In the genomic region with DNA sequence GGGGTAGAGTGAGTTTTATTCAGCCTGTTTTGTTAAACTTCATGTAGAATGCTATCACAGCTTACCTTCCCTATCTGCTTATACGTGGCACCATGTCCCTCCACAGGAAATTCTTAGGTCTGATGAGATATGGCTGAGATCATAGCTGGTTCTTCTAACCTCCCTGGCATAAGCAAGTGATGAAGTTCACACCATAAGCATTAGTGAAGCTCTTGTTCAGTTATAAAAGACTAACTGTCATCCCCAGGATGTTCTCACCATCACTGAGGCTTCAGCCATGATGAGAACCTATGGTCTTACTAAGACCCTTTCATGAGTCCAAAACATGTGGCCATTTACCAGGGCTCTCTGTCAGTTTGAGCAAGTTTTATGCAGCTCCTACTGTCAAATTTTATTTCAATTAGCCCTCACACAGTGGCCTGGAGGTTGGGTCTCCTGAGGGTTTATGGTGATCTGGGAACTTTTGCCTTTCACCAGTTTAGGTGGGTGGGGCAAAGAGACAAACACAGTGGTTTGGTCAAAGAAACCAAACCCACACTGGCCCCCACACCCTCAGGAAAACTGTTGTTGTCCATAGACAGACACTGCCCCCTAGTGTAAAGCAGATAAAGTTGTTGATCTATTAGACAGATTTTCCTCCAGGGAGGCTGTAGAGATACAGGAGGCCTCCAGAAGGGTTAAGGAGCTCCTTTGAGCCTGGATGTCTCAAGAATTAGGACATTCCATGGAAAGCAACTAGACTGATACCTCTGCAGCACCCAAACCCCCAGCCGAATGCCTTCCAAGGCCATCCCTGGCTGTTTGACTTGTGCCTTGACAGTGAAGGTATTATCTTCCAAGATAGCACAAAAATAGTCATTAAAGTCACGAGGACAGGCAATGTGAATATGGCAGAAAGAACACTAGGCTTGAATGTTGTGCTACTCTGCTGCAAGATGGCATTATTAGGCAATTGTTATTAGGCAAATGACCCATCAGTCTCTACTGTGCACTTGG, we compare ENCODE assay signal across 8 cellular contexts. TPM values are rescaled to one million over a fixed set of nuclear protein-coding genes. Genes with fewer than 3 reads are reported as not detected.
DNase-seq lines count a peak whose midpoint lies in the region; ATAC-seq and TF ChIP-seq lines count a peak whose summit lies in the region.

No MANE protein-coding gene starts in this region.

- peaks cover 48% of the 10 kb centered on the region for H3K27me3 Mint-ChIP-seq in activated CD4-positive, alpha-beta T cell treated with anti-CD3 and anti-CD28 coated beads, Interleukin-2, amount 10 ng/mL, durations not matched to agents 24 days and 14 days

- H3K4me1 Mint-ChIP-seq in activated CD4-positive, alpha-beta T cell treated with anti-CD3 and anti-CD28 coated beads, Interleukin-2, amount 10 ng/mL, durations not matched to agents 24 days and 14 days = peaks cover 3% of the 10 kb centered on the region

- peak; percentile 37 for ATAC-seq in HG03442 (IDR thresholded peaks at IDR 0.05; ENCODE audit: unreplicated experiment)
- peak; percentile 64 to 66 for ATAC-seq in lower lobe of right lung
- no peak for ATAC-seq in HG03039 (IDR thresholded peaks at IDR 0.05; ENCODE audit: unreplicated experiment)
- ATAC-seq in GM21528 (IDR thresholded peaks at IDR 0.05; ENCODE audit: low FRiP score, unreplicated experiment) = no peak

- H3K27ac ChIP-seq in PC-9 (no peak overlapping the region), lower lobe of right lung (no peak overlapping the region)

- H3K4me3 Mint-ChIP-seq in activated CD4-positive, alpha-beta T cell treated with anti-CD3 and anti-CD28 coated beads, Interleukin-2, amount 10 ng/mL, durations not matched to agents 24 days and 14 days = no peak overlapping the region

- DNase-seq in activated CD4-positive, alpha-beta T cell treated with anti-CD3 and anti-CD28 coated beads, Interleukin-2, amount 10 ng/mL, durations not matched to agents 24 days and 14 days = peak; percentile 74
- no peak for DNase-seq in activated CD4-positive, alpha-beta T cell treated with anti-CD3 and anti-CD28 coated beads for 4 hours
- DNase-seq in PC-9 = peak; percentile 40 to 55
- peak; percentile 49 for DNase-seq in dermis blood vessel endothelial cell
- no peak for DNase-seq in lower lobe of right lung

- H3K9me3 ChIP-seq in PC-9 (ENCODE audit: insufficient read depth, low read depth) (no peaks in the 10 kb centered on the region), lower lobe of right lung (no peaks in the 10 kb centered on the region)

- intact Hi-C loops in activated CD4-positive, alpha-beta T cell treated with anti-CD3 and anti-CD28 coated beads, Interleukin-2, amount 10 ng/mL, durations not matched to agents 24 days and 14 days (cut with micrococcal nuclease) = loop anchor here (1.0 kb wide), 1 partner anchor 174 kb away; no protein-coding TSS in a partner anchor
- intact Hi-C loops in PC-9 (cut with micrococcal nuclease; ENCODE audit: unreplicated experiment) = loop anchor here (1.0 to 5.0 kb wide), 2 partner anchors 173 to 384 kb away; no protein-coding TSS in a partner anchor
- intact Hi-C loops in lower lobe of right lung (cut with DNase I) = no loop called here

- CTCF ChIA-PET in PC-9 (lab: Charles Lee) = interaction anchor here (0.5 to 1.5 kb wide), 5 partner anchors 43 to 338 kb away, joined by 4 to 9 read pairs (median 5); no protein-coding TSS in a partner anchor

- no peaks in the 10 kb centered on the region for H3K36me3 Mint-ChIP-seq in activated CD4-positive, alpha-beta T cell treated with anti-CD3 and anti-CD28 coated beads, Interleukin-2, amount 10 ng/mL, durations not matched to agents 24 days and 14 days (ENCODE audit: low read depth)

- H4K20me1 ChIP-seq in PC-9 (ENCODE audit: insufficient read depth) = 0 out of 2 replicates have a peak, but pooled peaks cover 5% of the 10 kb centered on the region

- no peaks in the 10 kb centered on the region for H3K9me3 Mint-ChIP-seq in activated CD4-positive, alpha-beta T cell treated with anti-CD3 and anti-CD28 coated beads, Interleukin-2, amount 10 ng/mL, durations not matched to agents 24 days and 14 days

- no peaks in the 10 kb centered on the region for H3K9me2 ChIP-seq in PC-9 (ENCODE audit: insufficient read depth)

- H3K4me1 ChIP-seq in PC-9 (replicated peaks; ENCODE audit: insufficient read depth) (peaks cover 26% of the 10 kb centered on the region), lower lobe of right lung (peaks cover 29% of the 10 kb centered on the region)

- no TSS peak for BruUV-seq in PC-9 (replicated peaks; lab: Mats Ljungman, UMichigan)

- H3K4me3 ChIP-seq in PC-9 (no peak overlapping the region), lower lobe of right lung (no peak overlapping the region)

- H3K27ac Mint-ChIP-seq in activated CD4-positive, alpha-beta T cell treated with anti-CD3 and anti-CD28 coated beads, Interleukin-2, amount 10 ng/mL, durations not matched to agents 24 days and 14 days = no peak overlapping the region

- peaks cover 13% of the 10 kb centered on the region for H3K79me2 ChIP-seq in PC-9 (ENCODE audit: low read depth)

- H3K4me2 ChIP-seq in PC-9 = peak overlapping the region; percentile 0; the same call in 1 of the 2 replicates

- POLR2A ChIA-PET in PC-9 (lab: Charles Lee; ENCODE audit: unreplicated experiment) = interaction anchor here (0.6 kb wide), 1 partner anchor 518 kb away, joined by 3 read pairs; no protein-coding TSS in a partner anchor

- H3K36me3 ChIP-seq in PC-9 (ENCODE audit: low read depth) (no peaks in the 10 kb centered on the region), lower lobe of right lung (no peaks in the 10 kb centered on the region)

- no peaks in the 10 kb centered on the region for H3K27me3 ChIP-seq in PC-9 (ENCODE audit: insufficient read depth, low read depth)
- H3K27me3 ChIP-seq in lower lobe of right lung (ENCODE audit: low read depth) = no peaks in the 10 kb centered on the region

- TF ChIP-seq CTCF in PC-9 (conservative IDR thresholded peaks at IDR 0.05) (peak; percentile 98), lower lobe of right lung (IDR thresholded peaks at IDR 0.05) (peak; percentile 62)

- H3F3A ChIP-seq in PC-9 (ENCODE audit: insufficient read depth, low read depth) = peaks cover 17% of the 10 kb centered on the region

- H2AFZ ChIP-seq in PC-9 = no peak overlapping the region

RNA-seq across cellular contexts. Expression of a gene that starts 5.0 kb away (rescaled TPM):
- total RNA-seq in activated CD4-positive, alpha-beta T cell treated with anti-CD3 and anti-CD28 coated beads, Interleukin-2, amount 10 ng/mL, durations not matched to agents 24 days and 14 days = 0.23 and 0.36 TPM in 2 replicates
- 1.8 and 4.5 TPM in 2 replicates for total RNA-seq in PC-9 (2021)
- total RNA-seq in dermis blood vessel endothelial cell = 0.17 TPM in 1 of 2 replicates, not detected in the other
- 26.8 TPM for total RNA-seq in lower lobe of right lung

Comparison
In these comparisons a context has a peak if more than half of its experiments do, and no peak if none do; other contexts are left out.
1. DNase-seq: peak in activated CD4-positive, alpha-beta T cell treated with anti-CD3 and anti-CD28 coated beads, Interleukin-2, amount 10 ng/mL, durations not matched to agents 24 days and 14 days (single experiment), PC-9 (2 of 2) and dermis blood vessel endothelial cell (single experiment); none in activated CD4-positive, alpha-beta T cell treated with anti-CD3 and anti-CD28 coated beads for 4 hours (0 of 2) and lower lobe of right lung (single experiment).
2. ATAC-seq: peak in HG03442 (single experiment) and lower lobe of right lung (2 of 2); none in HG03039 (single experiment) and GM21528 (single experiment).